8 cellular contexts compared by ENCODE assay signal in the genomic region with DNA sequence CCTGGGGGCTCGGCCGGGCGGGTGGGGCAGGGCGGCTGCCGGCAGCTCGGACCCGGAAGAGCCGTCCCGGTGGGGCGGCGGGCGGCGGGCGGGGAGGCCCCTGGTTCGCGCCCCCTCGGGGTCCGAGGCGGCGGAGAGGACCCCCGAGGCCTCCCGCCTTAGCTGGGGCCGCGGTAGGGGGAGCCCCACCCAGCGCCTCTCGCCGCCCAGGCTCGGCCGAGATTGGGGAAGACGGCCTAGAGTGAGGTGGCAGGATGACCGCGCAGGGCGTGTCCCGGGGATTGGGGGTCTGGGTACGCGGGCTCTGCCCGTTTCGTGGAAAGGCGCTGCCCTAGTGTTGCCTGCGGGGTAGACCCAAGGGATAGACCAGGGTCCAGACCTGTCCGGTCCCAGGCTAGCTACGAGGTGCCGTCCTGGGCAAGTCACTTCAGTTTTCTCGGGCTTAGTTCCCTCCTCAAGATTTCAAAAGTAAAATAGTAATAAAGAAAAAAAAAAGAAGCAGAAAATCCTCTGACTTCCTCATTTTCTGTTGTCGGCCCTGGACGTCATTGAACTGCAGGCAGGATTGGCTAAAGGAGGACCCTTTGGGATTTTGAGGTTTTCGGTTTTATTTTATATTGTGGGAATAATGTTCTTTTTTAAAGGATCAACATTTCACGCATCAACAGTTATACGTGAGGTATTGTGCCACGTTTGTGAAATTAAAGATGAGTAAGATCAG. TPM values are rescaled to one million over a fixed set of nuclear protein-coding genes. Genes with fewer than 3 reads are reported as not detected.
DNase-seq lines count a peak whose midpoint lies in the region; ATAC-seq and TF ChIP-seq lines count a peak whose summit lies in the region.

No MANE protein-coding gene starts in this region.

- H3K9me2 ChIP-seq in Loucy (replicated peaks; ENCODE audit: low read depth, low read length), result no peaks in the 10 kb centered on the region

- H3K4me3 Mint-ChIP-seq in WTC11, result peak overlapping the region; percentile 83

- H3K4me3 ChIP-seq in HAP-1 (peak overlapping the region; percentile 83), Loucy (ENCODE audit: low read length, poor library complexity, severe bottlenecking) (peak overlapping the region; percentile 82), choroid plexus epithelial cell (ENCODE audit: low read depth, low read length) (peak overlapping the region; percentile 98)

- DNase-seq in GM10248 (ENCODE audit: extremely low spot score), result peak; percentile 55
- DNase-seq in HAP-1 (ENCODE audit: low spot score in 2 of 2), result peak in 1 of 2 experiments; percentile 76
- peak; percentile 56 for DNase-seq in WTC11 (ENCODE audit: low spot score)
- peak; percentile 32 for DNase-seq in choroid plexus epithelial cell (ENCODE audit: low read depth)
- peak; percentile 79 for DNase-seq in left kidney (ENCODE audit: low read depth, low spot score)
- peak; percentile 53 for DNase-seq in stimulated activated CD4-positive, alpha-beta T cell treated with anti-CD3 and anti-CD28 coated beads, Interleukin-4, amount 100 ng/mL, for 1 hour
- no peak for DNase-seq in cortex of kidney (lab: John Stamatoyannopoulos, UW)

- H3K9me3 ChIP-seq in HAP-1 (0 out of 2 replicates have a peak, but pooled peaks cover 3% of the 10 kb centered on the region), Loucy (ENCODE audit: insufficient read depth, low read depth, low read length) (no peaks in the 10 kb centered on the region)

- peak overlapping the region; percentile 88 for H3K27ac Mint-ChIP-seq in WTC11

- peaks cover 11% of the 10 kb centered on the region for H4K20me1 ChIP-seq in Loucy (ENCODE audit: insufficient read depth, low read length, poor library complexity, severe bottlenecking)

- H3K27me3 Mint-ChIP-seq in WTC11 (ENCODE audit: low read depth), result no peaks in the 10 kb centered on the region

- H3K9me3 Mint-ChIP-seq in WTC11, result no peaks in the 10 kb centered on the region; the same call in 1 of the 2 replicates

- TF ChIP-seq CTCF in GM10248 (IDR thresholded peaks at IDR 0.05; ENCODE audit: control extremely low read depth, extremely low read depth, low read depth, missing control alignments) (peak; percentile 5), Loucy (conservative IDR thresholded peaks at IDR 0.05; ENCODE audit: low read length) (no peak), WTC11 (IDR thresholded peaks at IDR 0.05) (no peak), choroid plexus epithelial cell (conservative IDR thresholded peaks at IDR 0.05; ENCODE audit: low read depth, low read length) (no peak)

- peak; percentile 8 for ATAC-seq in WTC11

- H3K36me3 Mint-ChIP-seq in WTC11, result 0 out of 2 replicates have a peak, but pooled peaks cover 2% of the 10 kb centered on the region

- H3K9ac ChIP-seq in Loucy (ENCODE audit: low read depth, low read length, poor library complexity, severe bottlenecking), result peak overlapping the region; percentile 72

- peak overlapping the region; percentile 74 for H3K4me2 ChIP-seq in Loucy (ENCODE audit: low read depth, low read length, poor library complexity, severe bottlenecking)

- peaks cover 47% of the 10 kb centered on the region for H3K4me1 Mint-ChIP-seq in WTC11

- POLR2A ChIA-PET in GM10248 (lab: Yijun Ruan, JAX), result interaction anchor here (0.7 to 1.5 kb wide), 5 partner anchors 9 to 1766 kb away, joined by 3 to 10 read pairs (median 3); no protein-coding TSS in a partner anchor
- POLR2A ChIA-PET in WTC11 (lab: Charles Lee), result interaction anchor here (1.0 to 1.6 kb wide), 9 partner anchors 13 to 95 kb away, joined by 3 to 11 read pairs (median 4); no protein-coding TSS in a partner anchor

- H3K27me3 ChIP-seq in HAP-1 (ENCODE audit: low read depth) (no peaks in the 10 kb centered on the region), Loucy (ENCODE audit: insufficient read depth, low read length, poor library complexity, severe bottlenecking) (no peaks in the 10 kb centered on the region)

- no peaks in the 10 kb centered on the region for H3F3A ChIP-seq in Loucy (ENCODE audit: low read depth)

- H3K79me2 ChIP-seq in Loucy (ENCODE audit: insufficient read depth, low read length), result peaks cover 52% of the 10 kb centered on the region

- CTCF ChIA-PET in GM10248 (lab: Yijun Ruan, JAX) (interaction anchor here (0.8 to 1.4 kb wide), 5 partner anchors 12 to 544 kb away, joined by 3 to 4 read pairs (median 3); a partner anchor contains a TSS), WTC11 (lab: Charles Lee) (interaction anchor here (0.7 to 2.7 kb wide), 15 partner anchors 11 to 644 kb away, joined by 3 to 27 read pairs (median 4); no protein-coding TSS in a partner anchor)

- H3K4me1 ChIP-seq in HAP-1, result peaks cover 17% of the 10 kb centered on the region
- peaks cover 35% of the 10 kb centered on the region for H3K4me1 ChIP-seq in Loucy (ENCODE audit: insufficient read depth, low read length, poor library complexity, severe bottlenecking)

- in situ Hi-C loops in HAP-1 (cut with MboI; ENCODE audit: low sequenced_read_pairs), result no loop called here

- H2AFZ ChIP-seq in Loucy (ENCODE audit: low read length), result peak overlapping the region; percentile 41; the same call in 1 of the 2 replicates

- H3K36me3 ChIP-seq in HAP-1 (replicated peaks), result peaks cover 19% of the 10 kb centered on the region
- no peaks in the 10 kb centered on the region; the same call in 1 of the 2 replicates for H3K36me3 ChIP-seq in Loucy (ENCODE audit: insufficient read depth, low read length)

TF ChIP-seq in WTC11, 78 proteins besides CTCF, POLR2A, EP300 and RAD21 (continues in another document):
- TF ChIP-seq GTF2I (CRISPR knock-in tag; conservative IDR thresholded peaks at IDR 0.05) (no peak), PRRX2 (CRISPR knock-in tag; IDR thresholded peaks at IDR 0.05) (no peak), SP1 (CRISPR knock-in tag; conservative IDR thresholded peaks at IDR 0.05) (0 out of 2 replicates have a peak, but pooled peaks have one; percentile 1), ETV6 (CRISPR knock-in tag; IDR thresholded peaks at IDR 0.05) (0 out of 2 replicates have a peak, but pooled peaks have one; percentile 3), ZNF396 (CRISPR knock-in tag; IDR thresholded peaks at IDR 0.05; ENCODE audit: borderline replicate concordance) (no peak), ATF1 (CRISPR knock-in tag; IDR thresholded peaks at IDR 0.05) (no peak), JAZF1 (CRISPR knock-in tag; IDR thresholded peaks at IDR 0.05) (no peak), GABPB1 (CRISPR knock-in tag; IDR thresholded peaks at IDR 0.05) (0 out of 2 replicates have a peak, but pooled peaks have one; percentile 3), ZNF671 (CRISPR knock-in tag; IDR thresholded peaks at IDR 0.05) (no peak), ZBTB21 (CRISPR knock-in tag; IDR thresholded peaks at IDR 0.05; ENCODE audit: borderline replicate concordance) (no peak), ESRRA (CRISPR knock-in tag; IDR thresholded peaks at IDR 0.05; ENCODE audit: borderline replicate concordance) (no peak), NFE2L1 (CRISPR knock-in tag; IDR thresholded peaks at IDR 0.05) (no peak)
- TF ChIP-seq, protein P1, sequence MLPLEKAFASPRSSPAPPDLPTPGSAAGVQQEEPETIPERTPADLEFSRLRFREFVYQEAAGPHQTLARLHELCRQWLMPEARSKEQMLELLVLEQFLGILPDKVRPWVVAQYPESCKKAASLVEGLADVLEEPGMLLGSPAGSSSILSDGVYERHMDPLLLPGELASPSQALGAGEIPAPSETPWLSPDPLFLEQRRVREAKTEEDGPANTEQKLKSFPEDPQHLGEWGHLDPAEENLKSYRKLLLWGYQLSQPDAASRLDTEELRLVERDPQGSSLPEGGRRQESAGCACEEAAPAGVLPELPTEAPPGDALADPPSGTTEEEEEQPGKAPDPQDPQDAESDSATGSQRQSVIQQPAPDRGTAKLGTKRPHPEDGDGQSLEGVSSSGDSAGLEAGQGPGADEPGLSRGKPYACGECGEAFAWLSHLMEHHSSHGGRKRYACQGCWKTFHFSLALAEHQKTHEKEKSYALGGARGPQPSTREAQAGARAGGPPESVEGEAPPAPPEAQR (CRISPR knock-in tag; IDR thresholded peaks at IDR 0.05), result no peak
- TF ChIP-seq, protein P2, sequence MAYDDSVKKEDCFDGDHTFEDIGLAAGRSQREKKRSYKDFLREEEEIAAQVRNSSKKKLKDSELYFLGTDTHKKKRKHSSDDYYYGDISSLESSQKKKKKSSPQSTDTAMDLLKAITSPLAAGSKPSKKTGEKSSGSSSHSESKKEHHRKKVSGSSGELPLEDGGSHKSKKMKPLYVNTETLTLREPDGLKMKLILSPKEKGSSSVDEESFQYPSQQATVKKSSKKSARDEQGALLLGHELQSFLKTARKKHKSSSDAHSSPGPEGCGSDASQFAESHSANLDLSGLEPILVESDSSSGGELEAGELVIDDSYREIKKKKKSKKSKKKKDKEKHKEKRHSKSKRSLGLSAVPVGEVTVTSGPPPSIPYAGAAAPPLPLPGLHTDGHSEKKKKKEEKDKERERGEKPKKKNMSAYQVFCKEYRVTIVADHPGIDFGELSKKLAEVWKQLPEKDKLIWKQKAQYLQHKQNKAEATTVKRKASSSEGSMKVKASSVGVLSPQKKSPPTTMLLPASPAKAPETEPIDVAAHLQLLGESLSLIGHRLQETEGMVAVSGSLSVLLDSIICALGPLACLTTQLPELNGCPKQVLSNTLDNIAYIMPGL (CRISPR knock-in tag; IDR thresholded peaks at IDR 0.05), result 0 out of 2 replicates have a peak, but pooled peaks have one; percentile 56
- TF ChIP-seq, protein P3, sequence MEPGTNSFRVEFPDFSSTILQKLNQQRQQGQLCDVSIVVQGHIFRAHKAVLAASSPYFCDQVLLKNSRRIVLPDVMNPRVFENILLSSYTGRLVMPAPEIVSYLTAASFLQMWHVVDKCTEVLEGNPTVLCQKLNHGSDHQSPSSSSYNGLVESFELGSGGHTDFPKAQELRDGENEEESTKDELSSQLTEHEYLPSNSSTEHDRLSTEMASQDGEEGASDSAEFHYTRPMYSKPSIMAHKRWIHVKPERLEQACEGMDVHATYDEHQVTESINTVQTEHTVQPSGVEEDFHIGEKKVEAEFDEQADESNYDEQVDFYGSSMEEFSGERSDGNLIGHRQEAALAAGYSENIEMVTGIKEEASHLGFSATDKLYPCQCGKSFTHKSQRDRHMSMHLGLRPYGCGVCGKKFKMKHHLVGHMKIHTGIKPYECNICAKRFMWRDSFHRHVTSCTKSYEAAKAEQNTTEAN (CRISPR knock-in tag; IDR thresholded peaks at IDR 0.05), result 0 out of 2 replicates have a peak, but pooled peaks have one; percentile 46
- TF ChIP-seq, protein P4, sequence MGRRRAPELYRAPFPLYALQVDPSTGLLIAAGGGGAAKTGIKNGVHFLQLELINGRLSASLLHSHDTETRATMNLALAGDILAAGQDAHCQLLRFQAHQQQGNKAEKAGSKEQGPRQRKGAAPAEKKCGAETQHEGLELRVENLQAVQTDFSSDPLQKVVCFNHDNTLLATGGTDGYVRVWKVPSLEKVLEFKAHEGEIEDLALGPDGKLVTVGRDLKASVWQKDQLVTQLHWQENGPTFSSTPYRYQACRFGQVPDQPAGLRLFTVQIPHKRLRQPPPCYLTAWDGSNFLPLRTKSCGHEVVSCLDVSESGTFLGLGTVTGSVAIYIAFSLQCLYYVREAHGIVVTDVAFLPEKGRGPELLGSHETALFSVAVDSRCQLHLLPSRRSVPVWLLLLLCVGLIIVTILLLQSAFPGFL (CRISPR knock-in tag; IDR thresholded peaks at IDR 0.05; ENCODE audit: borderline replicate concordance), result no peak

RNA-seq across cellular contexts. Expression of a gene that starts 0.6 kb away (rescaled TPM):
- total RNA-seq in WTC11 (2021), result 83.0 to 106 TPM (median 86.8 TPM) in 3 replicates

RNA-seq across cellular contexts. Expression of a gene that starts 36.5 kb away (rescaled TPM):
- 2.6 to 3.6 TPM (median 2.9 TPM) in 3 replicates for total RNA-seq in WTC11 (2021)
